In the genomic region with DNA sequence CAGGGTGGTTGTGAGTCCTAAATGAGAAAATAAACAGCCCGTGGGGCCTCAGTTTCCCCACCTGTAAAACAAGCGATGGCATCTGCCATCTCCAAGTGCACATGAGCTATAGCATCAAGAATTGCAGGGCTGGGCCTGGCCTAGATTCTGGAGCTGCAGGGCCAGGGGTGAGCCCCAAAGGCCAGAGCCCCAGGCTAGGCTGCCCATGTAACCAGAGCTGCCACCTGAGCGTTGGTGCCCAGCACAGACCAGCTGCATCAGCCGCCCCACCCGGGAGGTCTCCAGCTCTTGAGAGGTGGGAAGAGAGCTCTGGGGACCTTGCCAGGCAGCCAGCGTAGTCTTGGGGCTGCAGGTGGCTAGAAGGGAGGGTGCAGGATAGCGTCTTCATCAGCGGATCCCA, we compare ENCODE assay signal across 35 cellular contexts. TPM values are rescaled to one million over a fixed set of nuclear protein-coding genes. Genes with fewer than 3 reads are reported as not detected.
"Had no signal": no experiment of that assay in that cellular context is flagged by ENCODE, and none has a peak within 500 bp of the region (broad histone marks: within the 10 kb centered on the region; RNA-seq: fewer than 3 reads in every experiment).

No MANE protein-coding gene starts in this region.

- H3K36me3 ChIP-seq: adrenal gland had no signal

- H3K4me2 ChIP-seq: KMS-11 had no signal

- H3K27me3 ChIP-seq: adrenal gland had no signal

- H3K4me1 ChIP-seq: adrenal gland had no signal

- H3K4me3 ChIP-seq: adrenal gland had no signal

- DNase-seq: activated B cell treated with CpG ODN at 0.5 μM for 24 hours; activated CD4-positive, alpha-beta T cell treated with anti-CD3 and anti-CD28 coated beads for 1 hour; activated CD4-positive, alpha-beta T cell treated with anti-CD3 and anti-CD28 coated beads, Interleukin-2, amount 10 ng/mL, durations not matched to agents 24 days and 14 days; activated CD4-positive, alpha-beta T cell treated with anti-CD3 and anti-CD28 coated beads, Interleukin-2, amount 50 U/mL, for 48 hours; activated CD8-positive, alpha-beta memory T cell treated with anti-CD3 and anti-CD28 coated beads, Interleukin-2, amount 10 ng/mL, durations not matched to agents 7 days and 5 days; activated gamma-delta T cell; activated naive CD4-positive, alpha-beta T cell treated with anti-CD3 and anti-CD28 coated beads, Interleukin-2, amount 50 U/mL, for 16 hours; activated naive CD8-positive, alpha-beta T cell treated with anti-CD3 and anti-CD28 coated beads, Interleukin-2, amount 10 ng/mL, durations not matched to agents 7 days and 5 days; activated T-cell treated with anti-CD3 and anti-CD28 coated beads for 4 hours; activated T-cell treated with anti-CD3 and anti-CD28 coated beads, Interleukin-2, amount 50 U/mL, for 48 hours; adrenal gland; anterior cingulate cortex; caudate nucleus; MV-4-11; NCI-H1092 treated with DMSO at 0.1 percent for 48 hours; NCI-H1417 treated with DMSO at 0.1 percent for 48 hours; NCI-H1694; NCI-H2029; NCI-H2107; NCI-H2171 treated with DMSO at 0.1 percent for 48 hours; NCI-H226; NCI-H526; NCI-H82; OCI-M1; Right ventricle myocardium superior; T-cell; T-helper 2 cell; T1000 had no signal

- FAIRE-seq: TTC549 had no signal

- H3K27ac ChIP-seq: adrenal gland, KMS-11, RWPE1 had no signal

- H3K9me3 ChIP-seq: adrenal gland had no signal

- H3K9ac ChIP-seq: KMS-11 had no signal

RNA-seq across cellular contexts. Expression of a gene that starts 27.0 kb away (rescaled TPM):
- total RNA-seq: activated B cell treated with CpG ODN at 0.5 μM for 24 hours; activated CD4-positive, alpha-beta T cell treated with anti-CD3 and anti-CD28 coated beads, Interleukin-2, amount 10 ng/mL, durations not matched to agents 24 days and 14 days; activated CD8-positive, alpha-beta memory T cell treated with anti-CD3 and anti-CD28 coated beads, Interleukin-2, amount 10 ng/mL, durations not matched to agents 7 days and 5 days; activated naive CD8-positive, alpha-beta T cell treated with anti-CD3 and anti-CD28 coated beads, Interleukin-2, amount 10 ng/mL, durations not matched to agents 7 days and 5 days; activated T-helper 17 cell treated with anti-CD3 and anti-CD28 coated beads, Interleukin-2, amount 50 U/mL, for 72 hours; MCF 10A; NCI-H460; Right ventricle myocardium superior; SK-MEL-5; T-cell had no signal

RNA-seq across cellular contexts. Expression of a gene that starts 39.3 kb away (rescaled TPM):
- total RNA-seq: activated B cell treated with CpG ODN at 0.5 μM for 24 hours; activated CD4-positive, alpha-beta T cell treated with anti-CD3 and anti-CD28 coated beads, Interleukin-2, amount 10 ng/mL, durations not matched to agents 24 days and 14 days; activated CD8-positive, alpha-beta memory T cell treated with anti-CD3 and anti-CD28 coated beads, Interleukin-2, amount 10 ng/mL, durations not matched to agents 7 days and 5 days; activated naive CD8-positive, alpha-beta T cell treated with anti-CD3 and anti-CD28 coated beads, Interleukin-2, amount 10 ng/mL, durations not matched to agents 7 days and 5 days; activated T-helper 17 cell treated with anti-CD3 and anti-CD28 coated beads, Interleukin-2, amount 50 U/mL, for 72 hours; MCF 10A; Right ventricle myocardium superior; SK-MEL-5 had no signal
